Comparison of ENCODE assay signal across 10 cellular contexts in the genomic region with DNA sequence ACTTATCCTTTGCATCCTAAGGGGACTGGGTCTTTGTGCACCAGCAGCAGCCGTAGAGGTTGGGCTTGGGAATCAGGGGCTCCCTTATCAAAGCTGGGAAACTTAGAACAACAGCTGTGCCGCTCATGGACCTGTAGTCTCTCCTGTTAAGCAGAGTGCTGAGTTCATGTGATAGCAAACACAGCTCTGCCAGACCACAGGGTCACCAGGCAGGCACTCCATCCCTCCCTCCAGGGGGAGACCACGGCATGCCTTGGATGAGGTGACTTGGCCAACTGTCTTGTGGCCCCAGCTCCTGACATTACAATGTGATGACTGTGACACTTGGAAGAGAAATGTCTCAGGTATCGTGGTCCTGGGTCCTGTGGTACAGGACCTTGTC. TPM values are rescaled to one million over a fixed set of nuclear protein-coding genes. Genes with fewer than 3 reads are reported as not detected.
DNase-seq lines count a peak whose midpoint lies in the region; ATAC-seq, FAIRE-seq and TF ChIP-seq lines count a peak whose summit lies in the region.
"Had no signal": no experiment of that assay in that cellular context is flagged by ENCODE, and none has a peak within 500 bp of the region (broad histone marks: within the 10 kb centered on the region; RNA-seq: fewer than 3 reads in every experiment).

No MANE protein-coding gene starts in this region.

- no peak overlapping the region for H3K4ac ChIP-seq in H9 (ENCODE audit: low read depth, low read length)

- no peaks in the 10 kb centered on the region for H3K23me2 ChIP-seq in H9 (ENCODE audit: insufficient read length, low read depth, low read length, poor library complexity, severe bottlenecking)

- no peaks in the 10 kb centered on the region for H3K79me2 ChIP-seq in H9 (ENCODE audit: insufficient read depth, low read length)
- H3K79me2 ChIP-seq in astrocyte (ENCODE audit: insufficient read depth, low read length): peaks cover 4% of the 10 kb centered on the region

- no CpG with 5 or more reads among the region's 4 CpGs for WGBS in H9 (ENCODE audit: extremely low coverage, insufficient read length, low lambda C conversion rate)
- WGBS in prostate gland: 86% methylated on average over 4 of the region's 4 CpGs

- H3K9me3 ChIP-seq in H9 (ENCODE audit: control insufficient read depth, low read depth, low read length) (no peaks in the 10 kb centered on the region), astrocyte (ENCODE audit: insufficient read depth, low read depth, low read length) (no peaks in the 10 kb centered on the region), mucosa of rectum (ENCODE audit: control insufficient read depth in 2 of 2, low read length in 2 of 2) (peaks cover 0 to 3% of the 10 kb centered on the region in 2 donors), prostate gland (no peaks in the 10 kb centered on the region)

- no peaks in the 10 kb centered on the region for H3K79me1 ChIP-seq in H9 (ENCODE audit: insufficient read depth, low read depth, low read length, poor library complexity, severe bottlenecking)

- TF ChIP-seq POLR2A in prostate gland (IDR thresholded peaks at IDR 0.05): no peak

- H3K36me3 ChIP-seq in astrocyte (ENCODE audit: insufficient read depth, low read length) (no peaks in the 10 kb centered on the region), mucosa of rectum (ENCODE audit: control insufficient read depth in 2 of 2, insufficient read depth in 2 of 2, low read length in 2 of 2) (peaks cover 0 to 8% of the 10 kb centered on the region in 2 donors), prostate gland (no peaks in the 10 kb centered on the region)

- peaks cover 16 to 23% of the 10 kb centered on the region in 2 experiments for H3K9me3 Mint-ChIP-seq in H9
- H3K9me3 Mint-ChIP-seq in astrocyte (ENCODE audit: unreplicated experiment): peaks cover 15% of the 10 kb centered on the region

- FAIRE-seq in astrocyte (lab: Jason Lieb, UNC): no peak

- peaks cover 19 to 21% (median 20%) of the 10 kb centered on the region in 3 experiments for H3K36me3 Mint-ChIP-seq in H9 (ENCODE audit: insufficient read depth in 1 of 3, low read depth in 3 of 3)
- peaks cover 12% of the 10 kb centered on the region for H3K36me3 Mint-ChIP-seq in astrocyte (ENCODE audit: low read depth, unreplicated experiment)

- H3K4me1 ChIP-seq in H9 (ENCODE audit: insufficient read depth, low read length) (no peaks in the 10 kb centered on the region), astrocyte (ENCODE audit: insufficient read depth, low read length) (peaks cover 34% of the 10 kb centered on the region), mucosa of rectum (ENCODE audit: control insufficient read depth in 2 of 2, insufficient read depth in 2 of 2, low read length in 2 of 2) (peaks cover 20 to 50% of the 10 kb centered on the region in 2 donors), prostate gland (replicated peaks) (peaks cover 7% of the 10 kb centered on the region)

- intact Hi-C loops in prostate gland (cut with DNase I): no loop called here

- H3K4me1 Mint-ChIP-seq in H9: peaks cover 8 to 14% of the 10 kb centered on the region in 2 experiments
- peaks cover 34% of the 10 kb centered on the region for H3K4me1 Mint-ChIP-seq in astrocyte (ENCODE audit: low read depth, unreplicated experiment)

- H3T11ph ChIP-seq in H9 (ENCODE audit: low read length): no peak overlapping the region

- H3K27ac Mint-ChIP-seq in H9 (peak overlapping the region in 2 of 3 experiments; percentile 6 to 41; a peak in 4 of 7 replicates), astrocyte (ENCODE audit: unreplicated experiment) (peak overlapping the region; percentile 83)

- no peak overlapping the region for H2BK120ac ChIP-seq in H9 (ENCODE audit: low read depth, low read length, poor library complexity, severe bottlenecking)

- ATAC-seq in HG02870 (IDR thresholded peaks at IDR 0.05; ENCODE audit: unreplicated experiment) (no peak), GM21367 (IDR thresholded peaks at IDR 0.05; ENCODE audit: unreplicated experiment) (no peak)

- H3K27me3 Mint-ChIP-seq in H9 (ENCODE audit: low read depth): no peaks in the 10 kb centered on the region
- no peaks in the 10 kb centered on the region for H3K27me3 Mint-ChIP-seq in astrocyte (ENCODE audit: low read depth, unreplicated experiment)

- no peak overlapping the region for H2AK5ac ChIP-seq in H9 (ENCODE audit: insufficient read length, low read length)

- H3K4me2 ChIP-seq in H9 (ENCODE audit: insufficient read depth, insufficient read length, low read length) (no peak overlapping the region), astrocyte (ENCODE audit: low read length) (peak overlapping the region; percentile 71)

- H3K4me3 Mint-ChIP-seq in H9 (no peak overlapping the region), astrocyte (ENCODE audit: unreplicated experiment) (no peak overlapping the region)

- H4K8ac ChIP-seq in H9 (replicated peaks; ENCODE audit: insufficient read length, low read depth, low read length): no peak overlapping the region

- no peak overlapping the region for H3K23ac ChIP-seq in H9 (ENCODE audit: insufficient read length, low read depth, low read length)

- no peak overlapping the region for H3K18ac ChIP-seq in H9 (ENCODE audit: insufficient read length, low read depth, low read length)

- H2BK20ac ChIP-seq in H9 (ENCODE audit: low read depth, low read length, poor library complexity, severe bottlenecking): no peak overlapping the region

- DNase-seq in A172 (ENCODE audit: low spot score): peak; percentile 77
- no peak for DNase-seq in H9
- peak; percentile 64 for DNase-seq in astrocyte (ENCODE audit: low read depth)
- DNase-seq in T-helper 9 cell: no peak
- DNase-seq in prostate gland (ENCODE audit: low spot score): no peak
- DNase-seq: activated CD4-positive, CD25-positive, alpha-beta regulatory T cell; DND-41 had no signal

- H3K56ac ChIP-seq in H9 (ENCODE audit: insufficient read length, low read depth, low read length): no peak overlapping the region

- H3K4me3 ChIP-seq in astrocyte (ENCODE audit: insufficient read depth, low read depth, low read length) (no peak overlapping the region), mucosa of rectum (ENCODE audit: low read length in 2 of 2) (no peak overlapping the region), prostate gland (no peak overlapping the region)

- H2BK15ac ChIP-seq in H9 (ENCODE audit: low read depth, low read length): no peak overlapping the region

- no peak overlapping the region for H4K91ac ChIP-seq in H9 (ENCODE audit: insufficient read length, low read depth, low read length)

- H2AFZ ChIP-seq in H9 (ENCODE audit: low read length) (no peak overlapping the region), astrocyte (ENCODE audit: low read depth, low read length) (peak overlapping the region; percentile 4)

- no peak overlapping the region; the same call in 1 of the 2 replicates for H3K14ac ChIP-seq in H9 (ENCODE audit: insufficient read depth, low read length)

- no peak overlapping the region for H2BK12ac ChIP-seq in H9 (ENCODE audit: insufficient read length, low read depth, low read length)

- H4K5ac ChIP-seq in H9 (ENCODE audit: insufficient read length, low read depth, low read length): no peak overlapping the region

- TF ChIP-seq CTCF in H9 (conservative IDR thresholded peaks at IDR 0.05) (no peak), astrocyte (IDR thresholded peaks at IDR 0.05; ENCODE audit: insufficient read depth, low read depth, low read length) (no peak), prostate gland (IDR thresholded peaks at IDR 0.05) (no peak)

- no peak overlapping the region for H3K27ac ChIP-seq in H9 (ENCODE audit: insufficient read length, low read depth, low read length)
- peak overlapping the region; percentile 84 for H3K27ac ChIP-seq in astrocyte (ENCODE audit: low read depth, low read length)
- peak overlapping the region; percentile 4 to 44 for H3K27ac ChIP-seq in mucosa of rectum (ENCODE audit: low read depth in 2 of 2, low read length in 2 of 2)
- peak overlapping the region in 1 of 2 donors; percentile 12 for H3K27ac ChIP-seq in prostate gland

- H3K27me3 ChIP-seq in H9 (ENCODE audit: insufficient read depth, low read length): no peaks in the 10 kb centered on the region
- H3K27me3 ChIP-seq in astrocyte (ENCODE audit: insufficient read depth, low read length): no peaks in the 10 kb centered on the region
- no peaks in the 10 kb centered on the region for H3K27me3 ChIP-seq in mucosa of rectum (ENCODE audit: control insufficient read depth in 2 of 2, insufficient read depth in 2 of 2, low read length in 2 of 2)
- H3K27me3 ChIP-seq in prostate gland (replicated peaks; ENCODE audit: insufficient read depth): no peaks in the 10 kb centered on the region

- no peak overlapping the region for H3K9ac ChIP-seq in H9 (ENCODE audit: extremely low read depth, insufficient read length, low read length)
- peak overlapping the region; percentile 65 for H3K9ac ChIP-seq in astrocyte (ENCODE audit: low read length)
- H3K9ac ChIP-seq in mucosa of rectum (ENCODE audit: low read depth in 1 of 2, low read length in 2 of 2): peak overlapping the region in 1 of 2 donors; percentile 2

- no peak overlapping the region for H2BK5ac ChIP-seq in H9 (ENCODE audit: insufficient read length, low read length)

- H4K20me1 ChIP-seq in H9 (ENCODE audit: control insufficient read depth, insufficient read depth, insufficient read length) (no peaks in the 10 kb centered on the region), astrocyte (ENCODE audit: insufficient read depth, low read length) (no peaks in the 10 kb centered on the region)

RNA-seq across cellular contexts. Expression of a gene that starts 60.0 kb away (rescaled TPM):
- 14.8 and 16.4 TPM in 2 replicates for total RNA-seq in A172 (2014; rRNA removed; shearing (Covaris generic))
- total RNA-seq in H9 (2021) (18.1 and 20.7 TPM in 2 replicates), astrocyte (17.7 and 18.1 TPM in 2 replicates), prostate gland (10 to 100 TPM; 21.5 to 63.1 TPM)

Comparison
In these comparisons a context has a peak if more than half of its experiments do, and no peak if none do; other contexts are left out.
1. DNase-seq: peak in A172 (single experiment) and astrocyte (single experiment); none in H9 (single experiment), T-helper 9 cell (single experiment) and prostate gland (single experiment).